In genomic region chr1:109041614-109042473, GRCh38 we compare ENCODE assay signal across 1 cellular context.
TF ChIP-seq lines count a peak whose summit lies in the region.

WDR47 (minus strand) TSS chr1:109042102; CDS start chr1:109023512, 18,590 bp downstream.

TF ChIP-seq in GM12878, 131 proteins besides CTCF, POLR2A, EP300 and RAD21 (continued from another document and continues in another):
- TF ChIP-seq E2F8 (IDR thresholded peaks at IDR 0.05; ENCODE audit: low read depth, partially characterized antibody) (no peak), MYB (IDR thresholded peaks at IDR 0.05; ENCODE audit: borderline replicate concordance, low read depth, low read length) (no peak), BACH1 (IDR thresholded peaks at IDR 0.05; ENCODE audit: borderline replicate concordance) (peak; percentile 45; the same call in 1 of the 2 replicates), SMAD1 (IDR thresholded peaks at IDR 0.05; ENCODE audit: low read depth, partially characterized antibody) (no peak), CUX1 (IDR thresholded peaks at IDR 0.05; ENCODE audit: insufficient replicate concordance, low read depth, low read length) (no peak), ATF2 (IDR thresholded peaks at IDR 0.05; ENCODE audit: low read length) (no peak), RBBP5 (conservative IDR thresholded peaks at IDR 0.05) (no peak; the same call in 1 of the 2 replicates), STAT3 (IDR thresholded peaks at IDR 0.05; ENCODE audit: low read depth, low read length) (no peak), RELB (IDR thresholded peaks at IDR 0.05; ENCODE audit: low read depth) (peak; percentile 46; the same call in 1 of the 2 replicates), TCF12 (IDR thresholded peaks at IDR 0.05; ENCODE audit: low read depth, low read length) (peak; percentile 80; the same call in 1 of the 2 replicates), POLR2AphosphoS2 (IDR thresholded peaks at IDR 0.05; ENCODE audit: low read depth, low read length) (peak; percentile 90; the same call in 1 of the 2 replicates), GATAD2B (conservative IDR thresholded peaks at IDR 0.05; ENCODE audit: low read depth) (peak; percentile 63; the same call in 1 of the 2 replicates), SKIL (IDR thresholded peaks at IDR 0.05; ENCODE audit: low read depth, poor library complexity, severe bottlenecking) (no peak), IRF3 (IDR thresholded peaks at IDR 0.05) (no peak), CREB1 (IDR thresholded peaks at IDR 0.05; ENCODE audit: low read depth) (peak; percentile 67; the same call in 1 of the 2 replicates), ZBTB4 (CRISPR knock-in tag; IDR thresholded peaks at IDR 0.05) (no peak), ZBTB33 (IDR thresholded peaks at IDR 0.05) (no peak), NR2F1 (conservative IDR thresholded peaks at IDR 0.05) (peak; percentile 44; the same call in 1 of the 2 replicates), FOXK2 (IDR thresholded peaks at IDR 0.05) (no peak), HSF1 (IDR thresholded peaks at IDR 0.05; ENCODE audit: low read depth, low read length) (no peak), MLLT1 (IDR thresholded peaks at IDR 0.05) (peak; percentile 99), JUNB (IDR thresholded peaks at IDR 0.05) (no peak), ZBED1 (IDR thresholded peaks at IDR 0.05; ENCODE audit: borderline replicate concordance) (no peak), SIN3A (IDR thresholded peaks at IDR 0.05; ENCODE audit: low read depth, low read length) (peak; percentile 87), JUND (IDR thresholded peaks at IDR 0.05; ENCODE audit: low read depth, low read length) (no peak), SUPT20H (IDR thresholded peaks at IDR 0.05; ENCODE audit: borderline replicate concordance, control insufficient read depth, low read depth, low read length) (no peak), PML (IDR thresholded peaks at IDR 0.05; ENCODE audit: low read length) (peak; percentile 86), SMARCA5 (IDR thresholded peaks at IDR 0.05) (no peak), HDGF (IDR thresholded peaks at IDR 0.05) (no peak), HDAC2 (IDR thresholded peaks at IDR 0.05) (no peak)
